19 cellular contexts compared by ENCODE assay signal in the genomic region with DNA sequence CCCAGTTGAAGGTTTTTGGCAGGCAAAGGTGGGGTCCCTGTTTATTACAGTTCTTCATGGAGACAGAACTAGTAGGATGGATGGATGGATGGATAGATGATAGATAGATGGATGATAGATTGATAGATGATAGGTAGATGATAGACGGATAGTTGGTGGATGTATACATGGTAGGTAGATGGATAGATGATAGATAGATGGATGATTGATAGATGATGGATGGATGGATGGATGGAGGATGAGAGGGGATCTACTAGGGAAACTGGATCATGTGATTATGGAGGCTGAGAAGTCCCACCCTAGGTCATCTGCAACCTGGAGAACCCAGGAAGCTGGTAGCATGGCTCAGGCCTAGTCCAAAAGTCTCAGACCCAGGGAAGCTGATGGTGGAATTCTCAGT.
"Had no signal": no experiment of that assay in that cellular context is flagged by ENCODE, and none has a peak within 500 bp of the region (broad histone marks: within the 10 kb centered on the region; RNA-seq: fewer than 3 reads in every experiment).

No MANE protein-coding gene starts in this region.

- H3K4me3 ChIP-seq: esophagus squamous epithelium, gastroesophageal sphincter, mucosa of descending colon, sigmoid colon, skin epidermis, thyroid gland, upper lobe of left lung, uterus had no signal

- H3K27me3 ChIP-seq: esophagus squamous epithelium, gastroesophageal sphincter, neutrophil, sigmoid colon, thyroid gland, upper lobe of left lung, uterus had no signal

- DNase-seq: dermis blood vessel endothelial cell; esophagus squamous epithelium; foreskin fibroblast; glutamatergic neuron; islet precursor cell; mammary epithelial cell; mucosa of descending colon; naive thymus-derived CD8-positive, alpha-beta T cell; sigmoid colon; stimulated activated CD4-positive, alpha-beta T cell treated with anti-CD3 and anti-CD28 coated beads, Interleukin-2, amount 100 ng/mL, for 24 hours; stimulated activated CD4-positive, alpha-beta T cell treated with anti-CD3 and anti-CD28 coated beads, Interleukin-4, amount 100 ng/mL, for 4 hours; stimulated activated naive CD4-positive, alpha-beta T cell treated with Interleukin-2 at 50 U/mL for 16 hours; thyroid gland; upper lobe of left lung; uterus had no signal

- H3K9me3 Mint-ChIP-seq: naive thymus-derived CD8-positive, alpha-beta T cell had no signal

- H3K4me1 ChIP-seq: uterus had no signal

- H3K36me3 ChIP-seq: uterus had no signal

- ATAC-seq: gastroesophageal sphincter; left lobe of liver; mucosa of descending colon; naive thymus-derived CD8-positive, alpha-beta T cell had no signal

- H3K27me3 Mint-ChIP-seq: naive thymus-derived CD8-positive, alpha-beta T cell had no signal

- H3K27ac ChIP-seq: esophagus squamous epithelium, sigmoid colon, skin epidermis, upper lobe of left lung, uterus had no signal

- H3K9me3 ChIP-seq: esophagus squamous epithelium, gastroesophageal sphincter, mucosa of descending colon, neutrophil, sigmoid colon, thyroid gland, upper lobe of left lung, uterus had no signal

- H3K4me3 Mint-ChIP-seq: naive thymus-derived CD8-positive, alpha-beta T cell had no signal
